26 cellular contexts compared by ENCODE assay signal in genomic region chr7:111215550-111215949, GRCh38.
DNase-seq lines count a peak whose midpoint lies in the region; ATAC-seq, FAIRE-seq and TF ChIP-seq lines count a peak whose summit lies in the region.
"Had no signal": no experiment of that assay in that cellular context is flagged by ENCODE, and none has a peak within 500 bp of the region (broad histone marks: within the 10 kb centered on the region; RNA-seq: fewer than 3 reads in every experiment).

No MANE protein-coding gene starts in this region.

- no peak for FAIRE-seq in GM12878 (lab: Jason Lieb, UNC)
- FAIRE-seq: A204.1, GM12891, GM19239, H1, HepG2 had no signal

- H3K4me2 ChIP-seq in GM12878 (ENCODE audit: control insufficient read depth, insufficient read depth) (no peak overlapping the region), smooth muscle cell (no peak overlapping the region)

- TF ChIP-seq CTCF in GM12878 (IDR thresholded peaks at IDR 0.05 in 2 of 3, conservative IDR thresholded peaks at IDR 0.05 in 1 of 3; ENCODE audit: control insufficient read depth in 2 of 3, extremely low read depth in 1 of 3, insufficient read depth in 1 of 3, low read depth in 3 of 3, low read length in 3 of 3) (no peak), smooth muscle cell (IDR thresholded peaks at IDR 0.05; ENCODE audit: borderline replicate concordance, insufficient read depth, poor library complexity, severe bottlenecking) (no peak)

- RAD21 ChIA-PET in GM12878 (lab: Charles Lee; ENCODE audit: unreplicated experiment): no interaction called here

- POLR2A ChIA-PET in GM12878 (lab: Charles Lee): no interaction called here

- no peaks in the 10 kb centered on the region for H3K4me1 ChIP-seq in GM12878 (ENCODE audit: control insufficient read depth, insufficient read depth, low read length)
- no peaks in the 10 kb centered on the region for H3K4me1 ChIP-seq in smooth muscle cell (ENCODE audit: low read depth)
- H3K4me1 ChIP-seq: BE2C had no signal

- H3K27ac Mint-ChIP-seq in stimulated activated effector memory CD8-positive, alpha-beta T cell treated with anti-CD3 and anti-CD28 coated beads, Interleukin-12 subunit alpha, Interleukin-12 subunit beta, amount 100 ng/mL, for 72 hours: no peak overlapping the region
- H3K27ac Mint-ChIP-seq: CD4-positive, CD25-positive, alpha-beta regulatory T cell; CD8-positive, alpha-beta memory T cell; H9; IgD-negative memory B cell had no signal

- H3K9me3 ChIP-seq in GM12878 (replicated peaks; ENCODE audit: control insufficient read depth, insufficient read depth, low read length) (no peaks in the 10 kb centered on the region), smooth muscle cell (replicated peaks; ENCODE audit: low read depth) (no peaks in the 10 kb centered on the region)
- H3K9me3 ChIP-seq: BE2C had no signal

- TF ChIP-seq EP300 in GM12878 (IDR thresholded peaks at IDR 0.05; ENCODE audit: borderline replicate concordance in 1 of 2, control insufficient read depth in 1 of 2, low read depth in 2 of 2, low read length in 2 of 2): no peak

- SMC1A ChIA-PET in GM12878 (lab: Charles Lee; ENCODE audit: uncharacterized antibody, unreplicated experiment): interaction anchor here (0.6 to 1.0 kb wide), 3 partner anchors 36 to 156 kb away, joined by 3 read pairs; no protein-coding TSS in a partner anchor

- no peak for TF ChIP-seq POLR2A in GM12878 (IDR thresholded peaks at IDR 0.05; ENCODE audit: low read depth, low read length)

- H2AFZ ChIP-seq in GM12878 (ENCODE audit: control insufficient read depth, low read depth, low read length) (no peak overlapping the region), smooth muscle cell (ENCODE audit: low read depth) (no peak overlapping the region)

- no peak overlapping the region for H3K4me3 Mint-ChIP-seq in stimulated activated effector memory CD8-positive, alpha-beta T cell treated with anti-CD3 and anti-CD28 coated beads, Interleukin-12 subunit alpha, Interleukin-12 subunit beta, amount 100 ng/mL, for 72 hours
- H3K4me3 Mint-ChIP-seq: CD4-positive, CD25-positive, alpha-beta regulatory T cell; CD8-positive, alpha-beta memory T cell; H9; IgD-negative memory B cell had no signal

- H3K36me3 ChIP-seq in GM12878 (ENCODE audit: control insufficient read depth in 2 of 2, insufficient read depth in 2 of 2, low read length in 1 of 2) (no peaks in the 10 kb centered on the region), smooth muscle cell (ENCODE audit: low read depth) (no peaks in the 10 kb centered on the region)
- H3K36me3 ChIP-seq: BE2C had no signal

- in situ Hi-C loops in GM12878 (cut with MboI): no loop called here

- no peak for DNase-seq in GM12878 (ENCODE audit: low read depth, low spot score)
- no peak for DNase-seq in stimulated activated effector memory CD8-positive, alpha-beta T cell treated with anti-CD3 and anti-CD28 coated beads, Interleukin-12 subunit alpha, Interleukin-12 subunit beta, amount 100 ng/mL, for 72 hours (ENCODE audit: low spot score in 2 of 2)
- no peak for DNase-seq in smooth muscle cell (lab: John Stamatoyannopoulos, UW; ENCODE audit: unreplicated experiment)
- DNase-seq: ACHN; BE2C; C1 segment of cervical spinal cord; CD4-positive, CD25-positive, alpha-beta regulatory T cell; CD8-positive, alpha-beta memory T cell; COR-L47; DMS 273 treated with DMSO at 0.1 percent for 48 hours; DMS53; DND-41; EL; H9; Kasumi-1; KG1 had no signal

- no peaks in the 10 kb centered on the region for H4K20me1 ChIP-seq in GM12878 (ENCODE audit: control insufficient read depth, insufficient read depth)
- H4K20me1 ChIP-seq in smooth muscle cell (ENCODE audit: low read depth): no peaks in the 10 kb centered on the region

- H3K36me3 Mint-ChIP-seq in stimulated activated effector memory CD8-positive, alpha-beta T cell treated with anti-CD3 and anti-CD28 coated beads, Interleukin-12 subunit alpha, Interleukin-12 subunit beta, amount 100 ng/mL, for 72 hours: no peaks in the 10 kb centered on the region

- no peaks in the 10 kb centered on the region for H3K27me3 ChIP-seq in GM12878 (replicated peaks in 1 of 2; ENCODE audit: control insufficient read depth in 2 of 2, insufficient read depth in 2 of 2, low read length in 1 of 2)
- H3K27me3 ChIP-seq in smooth muscle cell (ENCODE audit: low read depth): no peaks in the 10 kb centered on the region
- H3K27me3 ChIP-seq: BE2C had no signal

- H3K4me3 ChIP-seq in GM12878 (no peak overlapping the region), smooth muscle cell (no peak overlapping the region)

- CTCF ChIA-PET in GM12878 (lab: Yijun Ruan, JAX): no interaction called here

- no peak for TF ChIP-seq RAD21 in GM12878 (IDR thresholded peaks at IDR 0.05; ENCODE audit: insufficient read depth, low read depth, low read length)

- H3K79me2 ChIP-seq in GM12878 (ENCODE audit: control insufficient read depth, insufficient read depth, low read length) (no peaks in the 10 kb centered on the region), smooth muscle cell (ENCODE audit: low read depth) (no peaks in the 10 kb centered on the region)

- no peaks in the 10 kb centered on the region for H3K9me3 Mint-ChIP-seq in stimulated activated effector memory CD8-positive, alpha-beta T cell treated with anti-CD3 and anti-CD28 coated beads, Interleukin-12 subunit alpha, Interleukin-12 subunit beta, amount 100 ng/mL, for 72 hours
- H3K9me3 Mint-ChIP-seq: CD4-positive, CD25-positive, alpha-beta regulatory T cell; CD8-positive, alpha-beta memory T cell; IgD-negative memory B cell had no signal

- intact Hi-C loops in GM12878 (cut with micrococcal nuclease; ENCODE audit: unreplicated experiment): no loop called here

- H3F3A ChIP-seq in smooth muscle cell (ENCODE audit: low read depth): no peaks in the 10 kb centered on the region

- no peak overlapping the region for H3K9ac ChIP-seq in GM12878 (ENCODE audit: control insufficient read depth, insufficient read depth, low read length)
- H3K9ac ChIP-seq in smooth muscle cell (ENCODE audit: low read depth): no peak overlapping the region

- ATAC-seq in GM19452 (IDR thresholded peaks at IDR 0.05; ENCODE audit: unreplicated experiment): peak; percentile 60
- peak; percentile 63 for ATAC-seq in HG03378 (IDR thresholded peaks at IDR 0.05; ENCODE audit: unreplicated experiment)
- ATAC-seq in GM12878: no peak
- ATAC-seq in stimulated activated effector memory CD8-positive, alpha-beta T cell treated with anti-CD3 and anti-CD28 coated beads, Interleukin-12 subunit alpha, Interleukin-12 subunit beta, amount 100 ng/mL, for 72 hours: peak; percentile 55
- ATAC-seq in HG02970 (IDR thresholded peaks at IDR 0.05; ENCODE audit: low FRiP score, unreplicated experiment): no peak
- no peak for ATAC-seq in HG03469 (IDR thresholded peaks at IDR 0.05; ENCODE audit: unreplicated experiment)
- ATAC-seq: HepG2 had no signal

- H3K4me1 Mint-ChIP-seq in stimulated activated effector memory CD8-positive, alpha-beta T cell treated with anti-CD3 and anti-CD28 coated beads, Interleukin-12 subunit alpha, Interleukin-12 subunit beta, amount 100 ng/mL, for 72 hours: peaks cover 5% of the 10 kb centered on the region
- H3K4me1 Mint-ChIP-seq: CD4-positive, CD25-positive, alpha-beta regulatory T cell; CD8-positive, alpha-beta memory T cell; IgD-negative memory B cell had no signal

- H3K27ac ChIP-seq in GM12878 (ENCODE audit: control insufficient read depth, insufficient read depth): no peak overlapping the region
- H3K27ac ChIP-seq in smooth muscle cell (ENCODE audit: low read depth): no peak overlapping the region

- BruUV-seq in GM12878 (replicated peaks; lab: Mats Ljungman, UMichigan): no TSS peak

TF ChIP-seq in GM12878, 131 proteins besides CTCF, POLR2A, EP300 and RAD21:
- TF ChIP-seq JUNB (IDR thresholded peaks at IDR 0.05): 0 out of 2 replicates have a peak, but pooled peaks have one; percentile 11
- TF ChIP-seq SMAD5 (IDR thresholded peaks at IDR 0.05; ENCODE audit: low read depth): no peak

Comparison
In these comparisons a context has a peak if more than half of its experiments do, and no peak if none do; other contexts are left out.
1. ATAC-seq: peak in GM19452 (single experiment), HG03378 (single experiment) and stimulated activated effector memory CD8-positive, alpha-beta T cell treated with anti-CD3 and anti-CD28 coated beads, Interleukin-12 subunit alpha, Interleukin-12 subunit beta, amount 100 ng/mL, for 72 hours (single experiment); none in GM12878 (single experiment), HG02970 (single experiment) and HG03469 (single experiment).